Comparison of ENCODE assay signal across 11 cellular contexts in the genomic region with DNA sequence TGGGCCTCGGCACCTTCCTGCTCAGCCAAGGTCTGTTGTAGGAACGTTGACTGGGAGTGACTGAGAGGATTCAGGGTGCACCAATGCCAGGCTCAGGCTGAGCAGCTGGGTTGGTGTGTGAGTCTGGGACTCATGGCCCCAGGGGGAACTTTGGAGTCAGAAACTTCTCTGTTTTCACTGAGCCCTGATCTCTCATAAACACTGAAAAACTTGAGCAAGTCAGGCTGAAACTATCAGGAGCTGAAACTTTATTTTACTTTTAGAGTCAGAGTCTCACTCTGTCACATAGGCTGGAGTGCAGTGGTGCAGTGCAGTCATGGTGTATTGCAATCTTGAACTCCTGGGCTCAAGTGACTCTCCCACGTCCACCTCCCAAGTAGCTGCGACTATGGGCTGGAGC. TPM values are rescaled to one million over a fixed set of nuclear protein-coding genes. Genes with fewer than 3 reads are reported as not detected.
DNase-seq lines count a peak whose midpoint lies in the region; ATAC-seq, FAIRE-seq and TF ChIP-seq lines count a peak whose summit lies in the region.
"Had no signal": no experiment of that assay in that cellular context is flagged by ENCODE, and none has a peak within 500 bp of the region (broad histone marks: within the 10 kb centered on the region; RNA-seq: fewer than 3 reads in every experiment).

No MANE protein-coding gene starts in this region.

- peak overlapping the region in 8 of 11 experiments; percentile 1 to 49 (median 18); a peak in 6 of 22 replicates for H3K4me2 ChIP-seq in BLaER1 treated with 17β-estradiol and CSF1 and Interleukin-3, amounts not matched to agents 10 nM and 100 nM
- H3K4me2 ChIP-seq in astrocyte (ENCODE audit: low read length): no peak overlapping the region
- H3K4me2 ChIP-seq: BLaER1 had no signal

- ATAC-seq in GM19351 (IDR thresholded peaks at IDR 0.05; ENCODE audit: unreplicated experiment): peak; percentile 62
- peak; percentile 70 for ATAC-seq in HG02885 (IDR thresholded peaks at IDR 0.05; ENCODE audit: poor library complexity, unreplicated experiment)
- ATAC-seq: K562 had no signal

- intact Hi-C loops in colonic mucosa (cut with DNase I) (no loop called here), uterus (cut with DNase I; ENCODE audit: low total_unique reads) (loop anchor here (5.0 to 10.0 kb wide), 2 partner anchors 199 to 458 kb away; no protein-coding TSS in a partner anchor)

- H3K9me3 ChIP-seq in BLaER1 treated with 17β-estradiol and CSF1 and Interleukin-3, amounts not matched to agents 10 nM and 100 nM (replicated peaks in 1 of 11): peaks cover 0 to 35% (median 14%) of the 10 kb centered on the region in 11 experiments; a peak in 13 of 22 replicates
- H3K9me3 ChIP-seq in astrocyte (ENCODE audit: insufficient read depth, low read depth, low read length) (peaks cover 3% of the 10 kb centered on the region), colonic mucosa (no peaks in the 10 kb centered on the region), uterus (no peaks in the 10 kb centered on the region)

- no peak for FAIRE-seq in astrocyte (lab: Jason Lieb, UNC)
- FAIRE-seq: K562 had no signal

- H3K27ac Mint-ChIP-seq in astrocyte (ENCODE audit: unreplicated experiment): peak overlapping the region; percentile 48

- TF ChIP-seq POLR2A in uterus (IDR thresholded peaks at IDR 0.05): no peak

- peaks cover 64% of the 10 kb centered on the region for H3K4me1 Mint-ChIP-seq in astrocyte (ENCODE audit: low read depth, unreplicated experiment)

- DNase-seq in astrocyte (ENCODE audit: low read depth) (no peak), colonic mucosa (no peak), uterus (no peak), NCI-H187 (lab: John Stamatoyannopoulos, UW) (no peak), mucosa of gallbladder (ENCODE audit: low spot score) (no peak)
- DNase-seq: stimulated activated CD4-positive, alpha-beta T cell treated with anti-CD3 and anti-CD28 coated beads, Interleukin-2, amount 100 ng/mL, for 24 hours had no signal

- peaks cover 25% of the 10 kb centered on the region for H3K36me3 Mint-ChIP-seq in astrocyte (ENCODE audit: low read depth, unreplicated experiment)

- no peaks in the 10 kb centered on the region for H3K27me3 ChIP-seq in BLaER1 treated with 17β-estradiol and CSF1 and Interleukin-3, amounts not matched to agents 10 nM and 100 nM
- H3K27me3 ChIP-seq in astrocyte (ENCODE audit: insufficient read depth, low read length) (no peaks in the 10 kb centered on the region), colonic mucosa (no peaks in the 10 kb centered on the region), uterus (no peaks in the 10 kb centered on the region)
- H3K27me3 ChIP-seq: BLaER1 had no signal

- peaks cover 45 to 77% (median 55%) of the 10 kb centered on the region in 11 experiments for H3K36me3 ChIP-seq in BLaER1 treated with 17β-estradiol and CSF1 and Interleukin-3, amounts not matched to agents 10 nM and 100 nM
- no peaks in the 10 kb centered on the region for H3K36me3 ChIP-seq in astrocyte (ENCODE audit: insufficient read depth, low read length)
- no peaks in the 10 kb centered on the region for H3K36me3 ChIP-seq in colonic mucosa
- H3K36me3 ChIP-seq in uterus: no peaks in the 10 kb centered on the region

- H3K4me3 Mint-ChIP-seq in astrocyte (ENCODE audit: unreplicated experiment): no peak overlapping the region

- no peak overlapping the region for H2AFZ ChIP-seq in astrocyte (ENCODE audit: low read depth, low read length)

- no peak overlapping the region for H3K27ac ChIP-seq in BLaER1 treated with 17β-estradiol and CSF1 and Interleukin-3, amounts not matched to agents 10 nM and 100 nM
- H3K27ac ChIP-seq in astrocyte (ENCODE audit: low read depth, low read length) (no peak overlapping the region), colonic mucosa (no peak overlapping the region), uterus (no peak overlapping the region)
- H3K27ac ChIP-seq: BLaER1 had no signal

- H4K20me1 ChIP-seq in BLaER1 treated with 17β-estradiol and CSF1 and Interleukin-3, amounts not matched to agents 10 nM and 100 nM: peaks cover 15 to 50% (median 29%) of the 10 kb centered on the region in 11 experiments; a peak in 19 of 22 replicates
- H4K20me1 ChIP-seq in astrocyte (ENCODE audit: insufficient read depth, low read length): no peaks in the 10 kb centered on the region

- peaks cover 34 to 67% (median 55%) of the 10 kb centered on the region in 10 experiments for H3K4me1 ChIP-seq in BLaER1 treated with 17β-estradiol and CSF1 and Interleukin-3, amounts not matched to agents 10 nM and 100 nM
- H3K4me1 ChIP-seq in astrocyte (ENCODE audit: insufficient read depth, low read length): peaks cover 37% of the 10 kb centered on the region
- no peaks in the 10 kb centered on the region for H3K4me1 ChIP-seq in colonic mucosa
- H3K4me1 ChIP-seq in uterus: peaks cover 0 to 15% of the 10 kb centered on the region in 2 donors

- no peaks in the 10 kb centered on the region for H3K27me3 Mint-ChIP-seq in astrocyte (ENCODE audit: low read depth, unreplicated experiment)

- no peaks in the 10 kb centered on the region for H3K9me3 Mint-ChIP-seq in astrocyte (ENCODE audit: unreplicated experiment)

- H3K79me2 ChIP-seq in astrocyte (ENCODE audit: insufficient read depth, low read length): peaks cover 11% of the 10 kb centered on the region

- H3K9ac ChIP-seq in BLaER1 treated with 17β-estradiol and CSF1 and Interleukin-3, amounts not matched to agents 10 nM and 100 nM: no peak overlapping the region
- H3K9ac ChIP-seq in astrocyte (ENCODE audit: low read length) (no peak overlapping the region), colonic mucosa (ENCODE audit: low read depth in 2 of 2, low read length in 2 of 2) (no peak overlapping the region)
- H3K9ac ChIP-seq: BLaER1 had no signal

- no peak for TF ChIP-seq CTCF in astrocyte (IDR thresholded peaks at IDR 0.05; ENCODE audit: insufficient read depth, low read depth, low read length)
- TF ChIP-seq CTCF in colonic mucosa (IDR thresholded peaks at IDR 0.05): no peak
- no peak for TF ChIP-seq CTCF in uterus (IDR thresholded peaks at IDR 0.05)

- no peak overlapping the region for H3K4me3 ChIP-seq in BLaER1 treated with 17β-estradiol and CSF1 and Interleukin-3, amounts not matched to agents 10 nM and 100 nM
- no peak overlapping the region for H3K4me3 ChIP-seq in astrocyte (ENCODE audit: insufficient read depth, low read depth, low read length)
- H3K4me3 ChIP-seq in colonic mucosa: no peak overlapping the region
- H3K4me3 ChIP-seq in uterus: no peak overlapping the region
- H3K4me3 ChIP-seq: BLaER1, K562 had no signal

RNA-seq across cellular contexts. Expression of a gene that starts 3.0 kb away (rescaled TPM):
- 52.3 and 56.2 TPM in 2 replicates for total RNA-seq in astrocyte
- 10 to 100 TPM; 58.9 to 70.3 TPM for total RNA-seq in colonic mucosa
- 10 to 100 TPM; 14.3 to 37.5 (median 21.4) TPM for total RNA-seq in uterus
- 101 TPM for total RNA-seq in mucosa of gallbladder
